ENCODE assay signal across 16 cellular contexts in genomic region chr6:147043994-147044477, GRCh38.
A peak's percentile ranks its signal among the peaks of the same experiment; 100 is the strongest.
DNase-seq lines count a peak whose midpoint lies in the region; TF ChIP-seq lines count a peak whose summit lies in the region.
"Had no signal": no experiment of that assay in that cellular context is flagged by ENCODE, and none has a peak within 500 bp of the region (broad histone marks: within the 10 kb centered on the region; RNA-seq: fewer than 3 reads in every experiment).

No MANE protein-coding gene starts in this region.

- in situ Hi-C loops in GM23248 (cut with MboI), result no loop called here

- CTCF ChIA-PET in Caco-2 (lab: Charles Lee), result no interaction called here

- H3K23ac ChIP-seq in mesendoderm (ENCODE audit: low read length), result no peak overlapping the region

- no peak overlapping the region for H3K9ac ChIP-seq in GM23248
- H3K9ac ChIP-seq in mesendoderm (ENCODE audit: low read length), result no peak overlapping the region

- no peak overlapping the region for H3K4me3 Mint-ChIP-seq in HFFc6
- no peak overlapping the region for H3K4me3 Mint-ChIP-seq in osteocyte (ENCODE audit: unreplicated experiment)
- no peak overlapping the region for H3K4me3 Mint-ChIP-seq in Caco-2 (ENCODE audit: unreplicated experiment)
- H3K4me3 Mint-ChIP-seq: activated CD4-positive, alpha-beta T cell treated with anti-CD3 and anti-CD28 coated beads, Interleukin-2, amount 10 ng/mL, durations not matched to agents 7 days and 5 days had no signal

- no peaks in the 10 kb centered on the region for H3K27me3 Mint-ChIP-seq in HFFc6 (ENCODE audit: insufficient read depth)
- H3K27me3 Mint-ChIP-seq in osteocyte (ENCODE audit: unreplicated experiment), result no peaks in the 10 kb centered on the region
- no peaks in the 10 kb centered on the region for H3K27me3 Mint-ChIP-seq in Caco-2 (ENCODE audit: insufficient read depth, unreplicated experiment)
- H3K27me3 Mint-ChIP-seq: activated CD4-positive, alpha-beta T cell treated with anti-CD3 and anti-CD28 coated beads, Interleukin-2, amount 10 ng/mL, durations not matched to agents 7 days and 5 days had no signal

- intact Hi-C loops in Caco-2 (cut with micrococcal nuclease; ENCODE audit: unreplicated experiment), result loop anchor here (2.0 kb wide), 1 partner anchor 59 kb away; no protein-coding TSS in a partner anchor

- H4K8ac ChIP-seq in mesendoderm (ENCODE audit: low read depth, low read length), result no peak overlapping the region

- H3K18ac ChIP-seq in mesendoderm (ENCODE audit: low read length), result no peak overlapping the region

- H4K20me1 ChIP-seq in GM23248 (ENCODE audit: insufficient read depth), result no peaks in the 10 kb centered on the region

- H3K4me1 ChIP-seq in GM23248 (ENCODE audit: insufficient read depth) (peaks cover 15% of the 10 kb centered on the region), Caco-2 (no peaks in the 10 kb centered on the region), mesendoderm (ENCODE audit: control insufficient read depth, low read depth, low read length) (no peaks in the 10 kb centered on the region)
- H3K4me1 ChIP-seq: gastroesophageal sphincter, upper lobe of right lung had no signal

- H2AFZ ChIP-seq in GM23248, result no peak overlapping the region

- H3K4ac ChIP-seq in mesendoderm (ENCODE audit: low read depth, low read length), result no peak overlapping the region

- POLR2A ChIA-PET in Caco-2 (lab: Charles Lee), result no interaction called here

- H3K27ac ChIP-seq in GM23248 (no peak overlapping the region), mesendoderm (ENCODE audit: low read depth, low read length) (no peak overlapping the region)
- H3K27ac ChIP-seq: dorsolateral prefrontal cortex, gastroesophageal sphincter, upper lobe of right lung had no signal

- H3K79me2 ChIP-seq in GM23248 (ENCODE audit: insufficient read depth), result no peaks in the 10 kb centered on the region
- H3K79me2 ChIP-seq in mesendoderm (ENCODE audit: control insufficient read depth, insufficient read depth, low read length), result no peaks in the 10 kb centered on the region

- H3K4me1 Mint-ChIP-seq in HFFc6 (ENCODE audit: low read depth) (peaks cover 29% of the 10 kb centered on the region), osteocyte (ENCODE audit: unreplicated experiment) (peaks cover 23% of the 10 kb centered on the region), Caco-2 (ENCODE audit: low read depth, unreplicated experiment) (no peaks in the 10 kb centered on the region)
- H3K4me1 Mint-ChIP-seq: activated CD4-positive, alpha-beta T cell treated with anti-CD3 and anti-CD28 coated beads, Interleukin-2, amount 10 ng/mL, durations not matched to agents 7 days and 5 days had no signal

- H3K56ac ChIP-seq in mesendoderm (ENCODE audit: low read length), result no peak overlapping the region

- H3F3A ChIP-seq in GM23248 (ENCODE audit: insufficient read depth), result peaks cover 6% of the 10 kb centered on the region; the same call in 1 of the 2 replicates

- H2BK120ac ChIP-seq in mesendoderm (ENCODE audit: low read depth, low read length), result no peak overlapping the region

- no peaks in the 10 kb centered on the region for H3K79me1 ChIP-seq in mesendoderm (ENCODE audit: low read length)

- H3K9me3 ChIP-seq in GM23248 (ENCODE audit: low read depth) (no peaks in the 10 kb centered on the region), Caco-2 (no peaks in the 10 kb centered on the region; the same call in 1 of the 2 replicates)
- H3K9me3 ChIP-seq: upper lobe of right lung had no signal

- no peak overlapping the region for H2BK5ac ChIP-seq in mesendoderm (ENCODE audit: low read length)

- H3K36me3 ChIP-seq in GM23248 (ENCODE audit: low read depth), result no peaks in the 10 kb centered on the region
- H3K36me3 ChIP-seq in Caco-2 (ENCODE audit: control insufficient read depth, insufficient read depth, low read length), result no peaks in the 10 kb centered on the region
- no peaks in the 10 kb centered on the region for H3K36me3 ChIP-seq in mesendoderm (ENCODE audit: control insufficient read depth, insufficient read depth, low read length)
- H3K36me3 ChIP-seq: gastroesophageal sphincter, upper lobe of right lung had no signal

- no peak overlapping the region for H4K5ac ChIP-seq in mesendoderm (ENCODE audit: low read length)

- peak; percentile 51 for DNase-seq in CD1c-positive myeloid dendritic cell (ENCODE audit: extremely low spot score)
- DNase-seq in HFFc6, result no peak
- DNase-seq in RKO (ENCODE audit: low spot score), result peak; percentile 3
- peak; percentile 21 for DNase-seq in fibroblast of pulmonary artery (ENCODE audit: low read depth)
- DNase-seq in GM23248, result no peak
- no peak for DNase-seq in osteocyte (ENCODE audit: extremely low spot score, unreplicated experiment)
- DNase-seq in Caco-2, result no peak
- no peak for DNase-seq in mesendoderm
- DNase-seq: activated CD4-positive, alpha-beta T cell treated with anti-CD3 and anti-CD28 coated beads, Interleukin-2, amount 10 ng/mL, durations not matched to agents 7 days and 5 days; activated T-cell treated with anti-CD3 and anti-CD28 coated beads, Interleukin-2, amount 50 U/mL, for 48 hours; amygdala; dorsolateral prefrontal cortex; Karpas-422; stimulated activated CD4-positive, alpha-beta T cell treated with anti-CD3 and anti-CD28 coated beads, Interleukin-2, amount 100 ng/mL, for 48 hours; upper lobe of right lung had no signal

- no peaks in the 10 kb centered on the region for H3K9me2 ChIP-seq in GM23248 (ENCODE audit: insufficient read depth)

- no peak overlapping the region for H2AK5ac ChIP-seq in mesendoderm (ENCODE audit: low read length)

- H3K4me3 ChIP-seq in fibroblast of pulmonary artery (replicated peaks; ENCODE audit: low read depth, low read length) (no peak overlapping the region), GM23248 (no peak overlapping the region), Caco-2 (ENCODE audit: low read depth, low read length) (no peak overlapping the region), mesendoderm (ENCODE audit: low read length) (no peak overlapping the region)
- H3K4me3 ChIP-seq: dorsolateral prefrontal cortex, gastroesophageal sphincter, upper lobe of right lung had no signal

- H3K27me3 ChIP-seq in GM23248 (replicated peaks; ENCODE audit: insufficient read depth) (no peaks in the 10 kb centered on the region), Caco-2 (replicated peaks; ENCODE audit: control insufficient read depth, insufficient read depth, low read length) (no peaks in the 10 kb centered on the region), mesendoderm (ENCODE audit: insufficient read depth, low read length, poor library complexity) (no peaks in the 10 kb centered on the region)
- H3K27me3 ChIP-seq: dorsolateral prefrontal cortex, gastroesophageal sphincter, upper lobe of right lung had no signal

- 85 to 86% methylated on average over 5 of the region's 5 CpGs for WGBS in GM23248 (ENCODE audit: low coverage in 1 of 2, low lambda C conversion rate in 2 of 2, missing lambda C conversion rate in 2 of 2), 2 experiments
- no CpG with 5 or more reads among the region's 5 CpGs for WGBS in mesendoderm (ENCODE audit: extremely low coverage, insufficient coverage, low lambda C conversion rate)

- BruUV-seq in Caco-2 (replicated peaks; lab: Mats Ljungman, UMichigan), result no TSS peak

- H2BK15ac ChIP-seq in mesendoderm (replicated peaks; ENCODE audit: low read depth), result no peak overlapping the region

- no peak overlapping the region for H3K4me2 ChIP-seq in GM23248 (ENCODE audit: unreplicated experiment)
- H3K4me2 ChIP-seq in mesendoderm (ENCODE audit: low read length), result no peak overlapping the region

- H3K27ac Mint-ChIP-seq in HFFc6 (peak overlapping the region; percentile 14; the same call in 1 of the 2 replicates), osteocyte (ENCODE audit: unreplicated experiment) (no peak overlapping the region), Caco-2 (ENCODE audit: unreplicated experiment) (no peak overlapping the region)
- H3K27ac Mint-ChIP-seq: activated CD4-positive, alpha-beta T cell treated with anti-CD3 and anti-CD28 coated beads, Interleukin-2, amount 10 ng/mL, durations not matched to agents 7 days and 5 days had no signal

- TF ChIP-seq CTCF in HFFc6 (IDR thresholded peaks at IDR 0.05) (no peak), fibroblast of pulmonary artery (IDR thresholded peaks at IDR 0.05; ENCODE audit: low read length, missing control alignments) (no peak), osteocyte (IDR thresholded peaks at IDR 0.05) (no peak), Caco-2 (IDR thresholded peaks at IDR 0.05; ENCODE audit: insufficient read depth in 1 of 2, low read depth in 1 of 2, low read length in 1 of 2, severe bottlenecking in 1 of 2, unreplicated experiment in 1 of 2) (no peak)

- H3K36me3 Mint-ChIP-seq in HFFc6 (ENCODE audit: low read depth), result peaks cover 28% of the 10 kb centered on the region
- no peaks in the 10 kb centered on the region for H3K36me3 Mint-ChIP-seq in osteocyte (ENCODE audit: unreplicated experiment)
- no peaks in the 10 kb centered on the region for H3K36me3 Mint-ChIP-seq in Caco-2 (ENCODE audit: insufficient read depth, unreplicated experiment)

- H3K9me3 Mint-ChIP-seq in HFFc6 (peaks cover 24% of the 10 kb centered on the region), osteocyte (ENCODE audit: unreplicated experiment) (peaks cover 11% of the 10 kb centered on the region), Caco-2 (ENCODE audit: unreplicated experiment) (peaks cover 28% of the 10 kb centered on the region)

Comparison
In these comparisons a context has a peak if more than half of its experiments do, and no peak if none do; other contexts are left out.
1. DNase-seq: peak in CD1c-positive myeloid dendritic cell (single experiment), RKO (single experiment) and fibroblast of pulmonary artery (single experiment); none in HFFc6 (single experiment), GM23248 (single experiment), osteocyte (single experiment), Caco-2 (0 of 2) and mesendoderm (single experiment).